ENCODE assay signal across 2 cellular contexts in genomic region chr18:13940326-13940725, GRCh38.
TF ChIP-seq lines count a peak whose summit lies in the region.

No MANE protein-coding gene starts in this region.

TF ChIP-seq in SK-N-SH, 30 proteins besides CTCF, POLR2A, EP300 and RAD21 (continued from another document):
- no peak for TF ChIP-seq RXRA (IDR thresholded peaks at IDR 0.05; ENCODE audit: borderline replicate concordance, low read depth)
- TF ChIP-seq SMC3 (IDR thresholded peaks at IDR 0.05; ENCODE audit: low read depth, low read length), result no peak
- TF ChIP-seq RFX5 (IDR thresholded peaks at IDR 0.05; ENCODE audit: low read length), result no peak
- TF ChIP-seq EZH2phosphoT487 (IDR thresholded peaks at IDR 0.05; ENCODE audit: borderline replicate concordance, low read depth), result no peak
- no peak for TF ChIP-seq USF1 (IDR thresholded peaks at IDR 0.05; ENCODE audit: borderline replicate concordance, low read depth)
- TF ChIP-seq TAF1 (IDR thresholded peaks at IDR 0.05; ENCODE audit: borderline replicate concordance, low read depth, low read length), result no peak

TF ChIP-seq in GM23338, 12 proteins besides CTCF, POLR2A, EP300 and RAD21 (continued from another document):
- TF ChIP-seq ZNF462 (CRISPR knock-in tag; IDR thresholded peaks at IDR 0.05), result no peak
- no peak for TF ChIP-seq ZNF114 (CRISPR knock-in tag; IDR thresholded peaks at IDR 0.05)
- no peak for TF ChIP-seq REST (IDR thresholded peaks at IDR 0.05; ENCODE audit: unreplicated experiment)
- no peak for TF ChIP-seq JUNB (IDR thresholded peaks at IDR 0.05; ENCODE audit: unreplicated experiment)
- TF ChIP-seq EZH2phosphoT487 (IDR thresholded peaks at IDR 0.05; ENCODE audit: unreplicated experiment), result no peak
- no peak for TF ChIP-seq CREB1 (CRISPR knock-in tag; IDR thresholded peaks at IDR 0.05; ENCODE audit: low read depth)
- no peak for TF ChIP-seq NANOG (IDR thresholded peaks at IDR 0.05; ENCODE audit: borderline replicate concordance)
